27 cellular contexts compared by ENCODE assay signal in genomic region chr2:117557626-117558025, GRCh38.
"Had no signal": no experiment of that assay in that cellular context is flagged by ENCODE, and none has a peak within 500 bp of the region (broad histone marks: within the 10 kb centered on the region; RNA-seq: fewer than 3 reads in every experiment).

No MANE protein-coding gene starts in this region.

- H3K4me3 ChIP-seq: left ventricle myocardium inferior, lung, pancreas, prostate gland, sigmoid colon, spleen, tibial nerve, uterus had no signal

- H3K4me1 ChIP-seq: left ventricle myocardium inferior, pancreas, prostate gland, sigmoid colon, spleen, tibial nerve, uterus had no signal

- H3K9me3 ChIP-seq: left ventricle myocardium inferior, pancreas, prostate gland, sigmoid colon, spleen, tibial nerve, uterus had no signal

- H3K27me3 ChIP-seq: pancreas, sigmoid colon, spleen, tibial nerve, uterus had no signal

- H3K4me3 Mint-ChIP-seq: immature natural killer cell; memory B cell; naive thymus-derived CD8-positive, alpha-beta T cell; nephron; neural crest cell; stimulated activated memory B cell treated with anti-CD40 and anti-IgM and Interleukin-4, amounts not matched to agents 10 μg/mL and 1 μg/mL and 100 μg/mL, for 72 hours; stimulated activated naive CD8-positive, alpha-beta T cell treated with anti-CD3 and anti-CD28 coated beads, Interleukin-15, amount 100 ng/mL, for 72 hours; type B pancreatic cell had no signal

- H3K27ac ChIP-seq: left ventricle myocardium inferior, pancreas, prostate gland, sigmoid colon, spleen, tibial nerve, uterus had no signal

- H3K36me3 Mint-ChIP-seq: immature natural killer cell; memory B cell; naive thymus-derived CD8-positive, alpha-beta T cell; stimulated activated memory B cell treated with anti-CD40 and anti-IgM and Interleukin-4, amounts not matched to agents 10 μg/mL and 1 μg/mL and 100 μg/mL, for 72 hours; type B pancreatic cell had no signal

- H3K4me1 Mint-ChIP-seq: immature natural killer cell; memory B cell; naive thymus-derived CD8-positive, alpha-beta T cell; stimulated activated memory B cell treated with anti-CD40 and anti-IgM and Interleukin-4, amounts not matched to agents 10 μg/mL and 1 μg/mL and 100 μg/mL, for 72 hours; stimulated activated naive CD8-positive, alpha-beta T cell treated with anti-CD3 and anti-CD28 coated beads, Interleukin-15, amount 100 ng/mL, for 72 hours had no signal

- H3K27ac Mint-ChIP-seq: immature natural killer cell; memory B cell; naive thymus-derived CD8-positive, alpha-beta T cell; nephron; stimulated activated memory B cell treated with anti-CD40 and anti-IgM and Interleukin-4, amounts not matched to agents 10 μg/mL and 1 μg/mL and 100 μg/mL, for 72 hours; stimulated activated naive CD8-positive, alpha-beta T cell treated with anti-CD3 and anti-CD28 coated beads, Interleukin-15, amount 100 ng/mL, for 72 hours; type B pancreatic cell had no signal

- DNase-seq: hypothalamus; immature natural killer cell; kidney; left ventricle myocardium inferior; naive thymus-derived CD8-positive, alpha-beta T cell; nucleus accumbens; pancreas; posterior cingulate gyrus; retina; right cardiac atrium; sigmoid colon; small intestine; spleen; stimulated activated CD4-positive, alpha-beta T cell treated with anti-CD3 and anti-CD28 coated beads, Interleukin-4, amount 100 ng/mL, for 4 hours; stimulated activated CD8-positive, alpha-beta memory T cell treated with anti-CD3 and anti-CD28 coated beads, Interleukin-4, amount 100 ng/mL, for 48 hours; stimulated activated naive CD4-positive, alpha-beta T cell treated with Interleukin-2 at 50 U/mL for 16 hours; stimulated activated naive CD8-positive, alpha-beta T cell treated with anti-CD3 and anti-CD28 coated beads, Interleukin-15, amount 100 ng/mL, for 72 hours; substantia nigra; uterus had no signal

- H3K27me3 Mint-ChIP-seq: memory B cell; stimulated activated memory B cell treated with anti-CD40 and anti-IgM and Interleukin-4, amounts not matched to agents 10 μg/mL and 1 μg/mL and 100 μg/mL, for 72 hours; stimulated activated naive CD8-positive, alpha-beta T cell treated with anti-CD3 and anti-CD28 coated beads, Interleukin-15, amount 100 ng/mL, for 72 hours; type B pancreatic cell had no signal

- H3K36me3 ChIP-seq: left ventricle myocardium inferior, pancreas, prostate gland, sigmoid colon, spleen, tibial nerve, uterus had no signal

- H3K9me3 Mint-ChIP-seq: nephron; neural crest cell; stimulated activated naive CD8-positive, alpha-beta T cell treated with anti-CD3 and anti-CD28 coated beads, Interleukin-15, amount 100 ng/mL, for 72 hours; type B pancreatic cell had no signal
